8 cellular contexts compared by ENCODE assay signal in genomic region chr16:54193656-54194007, GRCh38.
DNase-seq lines count a peak whose midpoint lies in the region; ATAC-seq and TF ChIP-seq lines count a peak whose summit lies in the region.

No MANE protein-coding gene starts in this region.

- ATAC-seq in HG02571 (IDR thresholded peaks at IDR 0.05; ENCODE audit: unreplicated experiment) (peak; percentile 75), left colon (peak; percentile 98)

- H3K79me2 ChIP-seq in Loucy (ENCODE audit: insufficient read depth, low read length) = no peaks in the 10 kb centered on the region

- H3K4me2 ChIP-seq in Loucy (ENCODE audit: low read depth, low read length, poor library complexity, severe bottlenecking) = no peak overlapping the region

- no peak overlapping the region for H3K9ac ChIP-seq in Loucy (ENCODE audit: low read depth, low read length, poor library complexity, severe bottlenecking)

- peak overlapping the region; percentile 65 for H3K27ac ChIP-seq in SJCRH30
- peak overlapping the region; percentile 90 to 93 for H3K27ac ChIP-seq in coronary artery

- H2AFZ ChIP-seq in Loucy (ENCODE audit: low read length) = peak overlapping the region; percentile 77

- no peaks in the 10 kb centered on the region for H3K9me2 ChIP-seq in Loucy (replicated peaks; ENCODE audit: low read depth, low read length)

- peak; percentile 36 for DNase-seq in activated T-cell treated with anti-CD3 and anti-CD28 coated beads for 48 hours (ENCODE audit: low read depth)
- no peak for DNase-seq in activated T-cell treated with anti-CD3 and anti-CD28 coated beads for 4 hours
- peak; percentile 85 to 91 for DNase-seq in SJCRH30
- DNase-seq in coronary artery (ENCODE audit: low spot score) = peak; percentile 89
- peak; percentile 45 to 73 for DNase-seq in left colon
- DNase-seq in stimulated activated CD8-positive, alpha-beta memory T cell treated with anti-CD3 and anti-CD28 coated beads, Interleukin-4, amount 100 ng/mL, for 48 hours = peak; percentile 69

- no peaks in the 10 kb centered on the region for H3K27me3 ChIP-seq in Loucy (ENCODE audit: insufficient read depth, low read length, poor library complexity, severe bottlenecking)
- no peaks in the 10 kb centered on the region for H3K27me3 ChIP-seq in SJCRH30

- TF ChIP-seq CTCF in Loucy (conservative IDR thresholded peaks at IDR 0.05; ENCODE audit: low read length) (peak; percentile 86), coronary artery (IDR thresholded peaks at IDR 0.05) (peak; percentile 86)

- H3F3A ChIP-seq in Loucy (ENCODE audit: low read depth) = no peaks in the 10 kb centered on the region

- H3K4me1 ChIP-seq in Loucy (ENCODE audit: insufficient read depth, low read length, poor library complexity, severe bottlenecking) = peaks cover 2% of the 10 kb centered on the region
- H3K4me1 ChIP-seq in SJCRH30 = no peaks in the 10 kb centered on the region

- H3K9me3 ChIP-seq in Loucy (ENCODE audit: insufficient read depth, low read depth, low read length) = no peaks in the 10 kb centered on the region
- no peaks in the 10 kb centered on the region for H3K9me3 ChIP-seq in SJCRH30 (replicated peaks)

- intact Hi-C loops in left colon (cut with DNase I, micrococcal nuclease) = no loop called here

- H4K20me1 ChIP-seq in Loucy (ENCODE audit: insufficient read depth, low read length, poor library complexity, severe bottlenecking) = no peaks in the 10 kb centered on the region

- H3K36me3 ChIP-seq in Loucy (ENCODE audit: insufficient read depth, low read length) (no peaks in the 10 kb centered on the region), SJCRH30 (no peaks in the 10 kb centered on the region)

- H3K4me3 ChIP-seq in Loucy (ENCODE audit: low read length, poor library complexity, severe bottlenecking) = no peak overlapping the region
- peak overlapping the region; percentile 58 for H3K4me3 ChIP-seq in SJCRH30
- peak overlapping the region; percentile 65 for H3K4me3 ChIP-seq in coronary artery
